ENCODE assay signal across 11 cellular contexts in the genomic region with DNA sequence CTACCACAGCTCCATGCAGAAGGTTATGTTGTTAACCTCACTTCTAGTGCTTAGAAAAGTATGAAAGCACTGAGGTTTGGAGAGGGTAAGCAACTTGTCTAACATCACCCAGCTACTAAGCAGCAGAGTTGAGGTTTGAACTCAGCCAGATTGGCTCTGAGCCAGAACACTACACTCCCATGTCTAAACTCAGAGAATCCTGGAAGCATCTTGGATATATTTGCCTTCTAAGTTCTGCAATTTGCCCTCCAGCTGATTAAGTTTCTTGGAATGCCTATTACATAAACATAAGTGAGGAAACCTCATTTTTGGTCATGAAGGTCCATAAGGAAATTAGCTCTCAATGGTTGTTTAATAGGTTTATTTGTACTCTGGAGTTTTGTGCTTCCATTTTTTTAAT.
DNase-seq lines count a peak whose midpoint lies in the region; ATAC-seq, FAIRE-seq and TF ChIP-seq lines count a peak whose summit lies in the region.
"Had no signal": no experiment of that assay in that cellular context is flagged by ENCODE, and none has a peak within 500 bp of the region (broad histone marks: within the 10 kb centered on the region; RNA-seq: fewer than 3 reads in every experiment).

No MANE protein-coding gene starts in this region.

- no peak overlapping the region for H3K27ac ChIP-seq in liver (ENCODE audit: low read depth in 1 of 2, low read length in 2 of 2)
- H3K27ac ChIP-seq in right lobe of liver: no peak overlapping the region
- no peak overlapping the region for H3K27ac ChIP-seq in lung (ENCODE audit: low read depth in 1 of 2, low read length in 1 of 2)

- FAIRE-seq in bronchial epithelial cell (lab: Jason Lieb, UNC): no peak

- H3K36me3 ChIP-seq in liver (ENCODE audit: control insufficient read depth in 4 of 4, insufficient read depth in 3 of 4, low read depth in 1 of 4, low read length in 3 of 4) (no peaks in the 10 kb centered on the region), right lobe of liver (no peaks in the 10 kb centered on the region), bronchial epithelial cell (ENCODE audit: control insufficient read depth, insufficient read depth, low read length) (no peaks in the 10 kb centered on the region), lung (ENCODE audit: control insufficient read depth in 2 of 2, insufficient read depth in 2 of 2, low read length in 2 of 2) (no peaks in the 10 kb centered on the region), H7 (replicated peaks; ENCODE audit: control insufficient read depth, insufficient read depth, low read length) (no peaks in the 10 kb centered on the region)

- intact Hi-C loops in right lobe of liver (cut with DNase I): no loop called here

- H3K27me3 ChIP-seq in liver (ENCODE audit: control insufficient read depth in 4 of 4, insufficient read depth in 4 of 4, low read length in 3 of 4) (no peaks in the 10 kb centered on the region), right lobe of liver (no peaks in the 10 kb centered on the region), bronchial epithelial cell (ENCODE audit: control insufficient read depth, insufficient read depth, low read length) (no peaks in the 10 kb centered on the region), lung (ENCODE audit: control insufficient read depth, insufficient read depth) (no peaks in the 10 kb centered on the region), H7 (ENCODE audit: control insufficient read depth, insufficient read depth, low read length) (no peaks in the 10 kb centered on the region)

- TF ChIP-seq CTCF in liver (IDR thresholded peaks at IDR 0.05; ENCODE audit: low read depth, low read length, missing input control): no peak
- no peak for TF ChIP-seq CTCF in right lobe of liver (IDR thresholded peaks at IDR 0.05)
- TF ChIP-seq CTCF in bronchial epithelial cell (IDR thresholded peaks at IDR 0.05; ENCODE audit: insufficient read depth, low read length, severe bottlenecking): no peak
- TF ChIP-seq CTCF in lung (IDR thresholded peaks at IDR 0.05; ENCODE audit: control extremely low read depth, extremely low read depth): no peak

- no peak for TF ChIP-seq RAD21 in liver (IDR thresholded peaks at IDR 0.05)

- ATAC-seq in right lobe of liver (no peak), lung (ENCODE audit: insufficient read depth, low FRiP score) (no peak), HG02884 (IDR thresholded peaks at IDR 0.05; ENCODE audit: unreplicated experiment) (no peak), HG02852 (IDR thresholded peaks at IDR 0.05; ENCODE audit: unreplicated experiment) (no peak)
- ATAC-seq: natural killer cell; stimulated activated memory B cell treated with anti-CD40 and anti-IgM and Interleukin-4, amounts not matched to agents 10 μg/mL and 1 μg/mL and 100 μg/mL, for 72 hours had no signal

- H3K9ac ChIP-seq in liver (ENCODE audit: low read depth in 1 of 2, low read length in 2 of 2): no peak overlapping the region

- H3K4me3 ChIP-seq in liver (ENCODE audit: low read depth in 1 of 3, low read length in 3 of 3) (no peak overlapping the region), right lobe of liver (no peak overlapping the region), bronchial epithelial cell (ENCODE audit: low read depth, low read length) (no peak overlapping the region), lung (no peak overlapping the region), H7 (ENCODE audit: insufficient read depth, low read depth, low read length) (no peak overlapping the region)

- H3K9me3 ChIP-seq in liver (ENCODE audit: control insufficient read depth in 4 of 4, low read length in 3 of 4): no peaks in the 10 kb centered on the region
- no peaks in the 10 kb centered on the region for H3K9me3 ChIP-seq in right lobe of liver
- H3K9me3 ChIP-seq in lung (ENCODE audit: control insufficient read depth in 2 of 2, insufficient read depth in 1 of 2, low read length in 1 of 2): no peaks in the 10 kb centered on the region

- H3K4me1 ChIP-seq in liver (ENCODE audit: control insufficient read depth in 4 of 4, insufficient read depth in 4 of 4, low read length in 3 of 4) (no peaks in the 10 kb centered on the region), right lobe of liver (no peaks in the 10 kb centered on the region), lung (ENCODE audit: control insufficient read depth in 2 of 2, insufficient read depth in 2 of 2, low read length in 2 of 2) (no peaks in the 10 kb centered on the region)

- TF ChIP-seq POLR2A in right lobe of liver (IDR thresholded peaks at IDR 0.05): no peak

- DNase-seq in right lobe of liver: no peak
- peak; percentile 43 for DNase-seq in bronchial epithelial cell (ENCODE audit: low read depth)
- DNase-seq in lung (ENCODE audit: low spot score): peak; percentile 29
- DNase-seq in H7: no peak
- no peak for DNase-seq in NCI-H1436 treated with DMSO at 0.1 percent for 48 hours (lab: John Stamatoyannopoulos, UW)
- DNase-seq: activated naive CD8-positive, alpha-beta T cell treated with anti-CD3 and anti-CD28 coated beads, Interleukin-2, amount 10 ng/mL, durations not matched to agents 7 days and 5 days; natural killer cell had no signal

TF ChIP-seq in liver, 16 proteins besides CTCF, POLR2A, EP300 and RAD21:
- TF ChIP-seq JUND (IDR thresholded peaks at IDR 0.05): no peak
- TF ChIP-seq, protein P1, sequence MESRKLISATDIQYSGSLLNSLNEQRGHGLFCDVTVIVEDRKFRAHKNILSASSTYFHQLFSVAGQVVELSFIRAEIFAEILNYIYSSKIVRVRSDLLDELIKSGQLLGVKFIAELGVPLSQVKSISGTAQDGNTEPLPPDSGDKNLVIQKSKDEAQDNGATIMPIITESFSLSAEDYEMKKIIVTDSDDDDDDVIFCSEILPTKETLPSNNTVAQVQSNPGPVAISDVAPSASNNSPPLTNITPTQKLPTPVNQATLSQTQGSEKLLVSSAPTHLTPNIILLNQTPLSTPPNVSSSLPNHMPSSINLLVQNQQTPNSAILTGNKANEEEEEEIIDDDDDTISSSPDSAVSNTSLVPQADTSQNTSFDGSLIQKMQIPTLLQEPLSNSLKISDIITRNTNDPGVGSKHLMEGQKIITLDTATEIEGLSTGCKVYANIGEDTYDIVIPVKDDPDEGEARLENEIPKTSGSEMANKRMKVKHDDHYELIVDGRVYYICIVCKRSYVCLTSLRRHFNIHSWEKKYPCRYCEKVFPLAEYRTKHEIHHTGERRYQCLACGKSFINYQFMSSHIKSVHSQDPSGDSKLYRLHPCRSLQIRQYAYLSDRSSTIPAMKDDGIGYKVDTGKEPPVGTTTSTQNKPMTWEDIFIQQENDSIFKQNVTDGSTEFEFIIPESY (IDR thresholded peaks at IDR 0.05): no peak
- TF ChIP-seq, protein P2, sequence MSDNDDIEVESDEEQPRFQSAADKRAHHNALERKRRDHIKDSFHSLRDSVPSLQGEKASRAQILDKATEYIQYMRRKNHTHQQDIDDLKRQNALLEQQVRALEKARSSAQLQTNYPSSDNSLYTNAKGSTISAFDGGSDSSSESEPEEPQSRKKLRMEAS (IDR thresholded peaks at IDR 0.05): no peak
- no peak for TF ChIP-seq HNF4G (IDR thresholded peaks at IDR 0.05)
- TF ChIP-seq NR2F2 (IDR thresholded peaks at IDR 0.05): peak; percentile 19
- no peak for TF ChIP-seq GABPA (IDR thresholded peaks at IDR 0.05 in 1 of 2, conservative IDR thresholded peaks at IDR 0.05 in 1 of 2)
- TF ChIP-seq, protein P3, sequence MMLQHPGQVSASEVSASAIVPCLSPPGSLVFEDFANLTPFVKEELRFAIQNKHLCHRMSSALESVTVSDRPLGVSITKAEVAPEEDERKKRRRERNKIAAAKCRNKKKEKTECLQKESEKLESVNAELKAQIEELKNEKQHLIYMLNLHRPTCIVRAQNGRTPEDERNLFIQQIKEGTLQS (IDR thresholded peaks at IDR 0.05): no peak
- no peak for TF ChIP-seq FOXA2 (IDR thresholded peaks at IDR 0.05)
- TF ChIP-seq, protein P4, sequence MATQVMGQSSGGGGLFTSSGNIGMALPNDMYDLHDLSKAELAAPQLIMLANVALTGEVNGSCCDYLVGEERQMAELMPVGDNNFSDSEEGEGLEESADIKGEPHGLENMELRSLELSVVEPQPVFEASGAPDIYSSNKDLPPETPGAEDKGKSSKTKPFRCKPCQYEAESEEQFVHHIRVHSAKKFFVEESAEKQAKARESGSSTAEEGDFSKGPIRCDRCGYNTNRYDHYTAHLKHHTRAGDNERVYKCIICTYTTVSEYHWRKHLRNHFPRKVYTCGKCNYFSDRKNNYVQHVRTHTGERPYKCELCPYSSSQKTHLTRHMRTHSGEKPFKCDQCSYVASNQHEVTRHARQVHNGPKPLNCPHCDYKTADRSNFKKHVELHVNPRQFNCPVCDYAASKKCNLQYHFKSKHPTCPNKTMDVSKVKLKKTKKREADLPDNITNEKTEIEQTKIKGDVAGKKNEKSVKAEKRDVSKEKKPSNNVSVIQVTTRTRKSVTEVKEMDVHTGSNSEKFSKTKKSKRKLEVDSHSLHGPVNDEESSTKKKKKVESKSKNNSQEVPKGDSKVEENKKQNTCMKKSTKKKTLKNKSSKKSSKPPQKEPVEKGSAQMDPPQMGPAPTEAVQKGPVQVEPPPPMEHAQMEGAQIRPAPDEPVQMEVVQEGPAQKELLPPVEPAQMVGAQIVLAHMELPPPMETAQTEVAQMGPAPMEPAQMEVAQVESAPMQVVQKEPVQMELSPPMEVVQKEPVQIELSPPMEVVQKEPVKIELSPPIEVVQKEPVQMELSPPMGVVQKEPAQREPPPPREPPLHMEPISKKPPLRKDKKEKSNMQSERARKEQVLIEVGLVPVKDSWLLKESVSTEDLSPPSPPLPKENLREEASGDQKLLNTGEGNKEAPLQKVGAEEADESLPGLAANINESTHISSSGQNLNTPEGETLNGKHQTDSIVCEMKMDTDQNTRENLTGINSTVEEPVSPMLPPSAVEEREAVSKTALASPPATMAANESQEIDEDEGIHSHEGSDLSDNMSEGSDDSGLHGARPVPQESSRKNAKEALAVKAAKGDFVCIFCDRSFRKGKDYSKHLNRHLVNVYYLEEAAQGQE (IDR thresholded peaks at IDR 0.05): no peak

Comparison
In these comparisons a context has a peak if more than half of its experiments do, and no peak if none do; other contexts are left out.
1. DNase-seq: peak in bronchial epithelial cell (single experiment) and lung (single experiment); none in right lobe of liver (0 of 3), H7 (single experiment) and NCI-H1436 treated with DMSO at 0.1 percent for 48 hours (single experiment).